ENCODE assay signal across 13 cellular contexts in genomic region chr13:109998808-109999528, GRCh38.
DNase-seq lines count a peak whose midpoint lies in the region; ATAC-seq and TF ChIP-seq lines count a peak whose summit lies in the region.
"Had no signal": no experiment of that assay in that cellular context is flagged by ENCODE, and none has a peak within 500 bp of the region (broad histone marks: within the 10 kb centered on the region; RNA-seq: fewer than 3 reads in every experiment).

No MANE protein-coding gene starts in this region.

- no TSS peak for BruUV-seq in A673 (replicated peaks; lab: Mats Ljungman, UMichigan)

- CTCF ChIA-PET in A673 (lab: Charles Lee) = no interaction called here
- CTCF ChIA-PET in CD8-positive, alpha-beta T cell (lab: Charles Lee) = no interaction called here

- peaks cover 2% of the 10 kb centered on the region for H3K27me3 Mint-ChIP-seq in CD8-positive, alpha-beta T cell (ENCODE audit: low read depth)
- peaks cover 3% of the 10 kb centered on the region for H3K27me3 Mint-ChIP-seq in glutamatergic neuron (ENCODE audit: unreplicated experiment)
- H3K27me3 Mint-ChIP-seq: central memory CD8-positive, alpha-beta T cell had no signal

- no peak overlapping the region for H3K4me3 Mint-ChIP-seq in CD8-positive, alpha-beta T cell
- no peak overlapping the region for H3K4me3 Mint-ChIP-seq in glutamatergic neuron (ENCODE audit: unreplicated experiment)
- H3K4me3 Mint-ChIP-seq: activated CD4-positive, alpha-beta T cell treated with anti-CD3 and anti-CD28 coated beads, Interleukin-2, amount 10 ng/mL, durations not matched to agents 24 days and 14 days; central memory CD8-positive, alpha-beta T cell had no signal

- POLR2A ChIA-PET in A673 (lab: Charles Lee; ENCODE audit: low non-redundant PET) = no interaction called here
- POLR2A ChIA-PET in CD8-positive, alpha-beta T cell (lab: Charles Lee) = no interaction called here

- no peaks in the 10 kb centered on the region for H3K9me3 Mint-ChIP-seq in CD8-positive, alpha-beta T cell
- peaks cover 2% of the 10 kb centered on the region for H3K9me3 Mint-ChIP-seq in glutamatergic neuron (ENCODE audit: unreplicated experiment)
- H3K9me3 Mint-ChIP-seq: activated CD4-positive, alpha-beta T cell treated with anti-CD3 and anti-CD28 coated beads, Interleukin-2, amount 10 ng/mL, durations not matched to agents 24 days and 14 days had no signal

- no peaks in the 10 kb centered on the region for H3K36me3 ChIP-seq in A673 (ENCODE audit: insufficient read depth, low read length, poor library complexity, severe bottlenecking)
- no peaks in the 10 kb centered on the region for H3K36me3 ChIP-seq in vagina
- no peaks in the 10 kb centered on the region for H3K36me3 ChIP-seq in H7 (replicated peaks; ENCODE audit: control insufficient read depth, insufficient read depth, low read length)
- no peaks in the 10 kb centered on the region for H3K36me3 ChIP-seq in CD8-positive, alpha-beta T cell (ENCODE audit: insufficient read depth, low read length)
- H3K36me3 ChIP-seq: lower lobe of right lung, thyroid gland had no signal

- no peak for TF ChIP-seq POLR2A in vagina (IDR thresholded peaks at IDR 0.05)

- H3K4me3 ChIP-seq in A673 (ENCODE audit: low read depth, low read length, poor library complexity, severe bottlenecking) (no peak overlapping the region), vagina (no peak overlapping the region), H7 (ENCODE audit: insufficient read depth, low read depth, low read length) (no peak overlapping the region)
- no peak overlapping the region for H3K4me3 ChIP-seq in CD8-positive, alpha-beta T cell (ENCODE audit: low read depth, low read length)
- H3K4me3 ChIP-seq: lower lobe of right lung, thyroid gland had no signal

- H3K27ac ChIP-seq in A673 (ENCODE audit: low read depth, low read length, poor library complexity, severe bottlenecking) (no peak overlapping the region), vagina (no peak overlapping the region)
- H3K27ac ChIP-seq in CD8-positive, alpha-beta T cell (ENCODE audit: low read depth, low read length) = no peak overlapping the region
- H3K27ac ChIP-seq: lower lobe of right lung, thyroid gland had no signal

- DNase-seq in A673 (ENCODE audit: low spot score) = peak; percentile 16
- peak; percentile 78 for DNase-seq in HCEC 1CT
- peak; percentile 97 for DNase-seq in T1000 (lab: John Stamatoyannopoulos, UW)
- peak; percentile 90 for DNase-seq in glomerular visceral epithelial cell (ENCODE audit: extremely low spot score)
- DNase-seq in vagina (ENCODE audit: extremely low spot score in 2 of 2) = no peak
- DNase-seq in H7 = no peak
- DNase-seq in CD8-positive, alpha-beta T cell = no peak
- DNase-seq in glutamatergic neuron = no peak
- DNase-seq: activated CD4-positive, alpha-beta T cell treated with anti-CD3 and anti-CD28 coated beads, Interleukin-2, amount 10 ng/mL, durations not matched to agents 24 days and 14 days; lower lobe of right lung; NCI-H2227 treated with DMSO at 0.1 percent for 48 hours; thyroid gland had no signal

- intact Hi-C loops in A673 (cut with micrococcal nuclease; ENCODE audit: unreplicated experiment) (no loop called here), vagina (cut with DNase I) (no loop called here)
- intact Hi-C loops in CD8-positive, alpha-beta T cell (cut with DNase I, micrococcal nuclease) = no loop called here

- no peaks in the 10 kb centered on the region for H3K4me1 Mint-ChIP-seq in CD8-positive, alpha-beta T cell (ENCODE audit: low read depth)
- no peaks in the 10 kb centered on the region for H3K4me1 Mint-ChIP-seq in glutamatergic neuron (ENCODE audit: low read depth, unreplicated experiment)
- H3K4me1 Mint-ChIP-seq: activated CD4-positive, alpha-beta T cell treated with anti-CD3 and anti-CD28 coated beads, Interleukin-2, amount 10 ng/mL, durations not matched to agents 24 days and 14 days; central memory CD8-positive, alpha-beta T cell had no signal

- no peak overlapping the region for H3K27ac Mint-ChIP-seq in CD8-positive, alpha-beta T cell
- H3K27ac Mint-ChIP-seq in glutamatergic neuron (ENCODE audit: unreplicated experiment) = no peak overlapping the region
- H3K27ac Mint-ChIP-seq: activated CD4-positive, alpha-beta T cell treated with anti-CD3 and anti-CD28 coated beads, Interleukin-2, amount 10 ng/mL, durations not matched to agents 24 days and 14 days had no signal

- H3K9me3 ChIP-seq in A673 (ENCODE audit: low read depth, low read length, poor library complexity, severe bottlenecking) (no peaks in the 10 kb centered on the region), vagina (no peaks in the 10 kb centered on the region)
- no peaks in the 10 kb centered on the region for H3K9me3 ChIP-seq in CD8-positive, alpha-beta T cell (ENCODE audit: low read length)
- H3K9me3 ChIP-seq: lower lobe of right lung, thyroid gland had no signal

- H3K36me3 Mint-ChIP-seq in CD8-positive, alpha-beta T cell = no peaks in the 10 kb centered on the region
- H3K36me3 Mint-ChIP-seq in glutamatergic neuron (ENCODE audit: unreplicated experiment) = no peaks in the 10 kb centered on the region

- TF ChIP-seq CTCF in A673 (conservative IDR thresholded peaks at IDR 0.05; ENCODE audit: low read depth, low read length) (peak; percentile 32), vagina (IDR thresholded peaks at IDR 0.05) (no peak), glutamatergic neuron (IDR thresholded peaks at IDR 0.05; ENCODE audit: partially characterized antibody, unreplicated experiment) (no peak)
- no peak for TF ChIP-seq CTCF in CD8-positive, alpha-beta T cell (IDR thresholded peaks at IDR 0.05)

- H3K4me1 ChIP-seq in A673 (ENCODE audit: insufficient read depth, low read length, poor library complexity, severe bottlenecking) = no peaks in the 10 kb centered on the region
- no peaks in the 10 kb centered on the region for H3K4me1 ChIP-seq in vagina
- no peaks in the 10 kb centered on the region for H3K4me1 ChIP-seq in CD8-positive, alpha-beta T cell (ENCODE audit: insufficient read depth, low read length)
- H3K4me1 ChIP-seq: lower lobe of right lung had no signal

- H3K27me3 ChIP-seq in A673 (replicated peaks; ENCODE audit: insufficient read depth, low read depth, low read length, poor library complexity) (peaks cover 95% of the 10 kb centered on the region), vagina (no peaks in the 10 kb centered on the region), H7 (ENCODE audit: control insufficient read depth, insufficient read depth, low read length) (no peaks in the 10 kb centered on the region)
- H3K27me3 ChIP-seq in CD8-positive, alpha-beta T cell (ENCODE audit: insufficient read depth, low read length) = no peaks in the 10 kb centered on the region
- H3K27me3 ChIP-seq: thyroid gland had no signal

- ATAC-seq in CD8-positive, alpha-beta T cell = no peak

Comparison
In these comparisons a context has a peak if more than half of its experiments do, and no peak if none do; other contexts are left out.
1. DNase-seq: peak in A673 (single experiment), HCEC 1CT (single experiment), T1000 (single experiment) and glomerular visceral epithelial cell (single experiment); none in vagina (0 of 2), H7 (single experiment), CD8-positive, alpha-beta T cell (0 of 7) and glutamatergic neuron (single experiment).